ENCODE assay signal across 8 cellular contexts in genomic region chr11:71451596-71452353, GRCh38. TPM values are rescaled to one million over a fixed set of nuclear protein-coding genes. Genes with fewer than 3 reads are reported as not detected.
DNase-seq lines count a peak whose midpoint lies in the region; ATAC-seq and TF ChIP-seq lines count a peak whose summit lies in the region.

No MANE protein-coding gene starts in this region.

- H3K27ac ChIP-seq in heart right ventricle = peak overlapping the region in 9 of 10 donors; percentile 71 to 95 (median 78)

- no peaks in the 10 kb centered on the region for H3K9me3 Mint-ChIP-seq in stimulated activated naive CD8-positive, alpha-beta T cell treated with anti-CD3 and anti-CD28 coated beads, Interleukin-15, Interleukin-2, amounts not matched to agents 100 ng/mL and 50 ng/mL, for 24 hours
- no peaks in the 10 kb centered on the region for H3K9me3 Mint-ChIP-seq in activated CD8-positive, alpha-beta T cell treated with anti-CD3 and anti-CD28 coated beads for 36 hours

- 47 to 49% methylated on average over 14 of the region's 14 CpGs for WGBS in heart right ventricle, 2 donors

- CTCF ChIA-PET in activated CD8-positive, alpha-beta T cell treated with anti-CD3 and anti-CD28 coated beads for 36 hours (lab: Charles Lee) = no interaction called here

- peak overlapping the region; percentile 92 for H3K4me3 Mint-ChIP-seq in stimulated activated naive CD8-positive, alpha-beta T cell treated with anti-CD3 and anti-CD28 coated beads, Interleukin-15, Interleukin-2, amounts not matched to agents 100 ng/mL and 50 ng/mL, for 24 hours
- peak overlapping the region; percentile 91 for H3K4me3 Mint-ChIP-seq in activated CD8-positive, alpha-beta T cell treated with anti-CD3 and anti-CD28 coated beads for 36 hours

- intact Hi-C loops in activated CD8-positive, alpha-beta T cell treated with anti-CD3 and anti-CD28 coated beads for 36 hours (cut with micrococcal nuclease) = no loop called here
- intact Hi-C loops in heart right ventricle (cut with DNase I) = no loop called here

- no peak for TF ChIP-seq CTCF in activated CD8-positive, alpha-beta T cell treated with anti-CD3 and anti-CD28 coated beads for 36 hours (IDR thresholded peaks at IDR 0.05)
- no peak for TF ChIP-seq CTCF in heart right ventricle (IDR thresholded peaks at IDR 0.05)

- peaks cover 0 to under 1% (median 0%) of the 10 kb centered on the region in 11 donors for H3K9me3 ChIP-seq in heart right ventricle

- H3K36me3 ChIP-seq in heart right ventricle = peaks cover 0 to 22% (median 12%) of the 10 kb centered on the region in 9 donors

- peak overlapping the region; percentile 86 for H3K27ac Mint-ChIP-seq in stimulated activated naive CD8-positive, alpha-beta T cell treated with anti-CD3 and anti-CD28 coated beads, Interleukin-15, Interleukin-2, amounts not matched to agents 100 ng/mL and 50 ng/mL, for 24 hours
- peak overlapping the region; percentile 92 for H3K27ac Mint-ChIP-seq in activated CD8-positive, alpha-beta T cell treated with anti-CD3 and anti-CD28 coated beads for 36 hours

- H3K4me1 ChIP-seq in heart right ventricle = peaks cover 4 to 63% (median 34%) of the 10 kb centered on the region in 9 donors

- H3K36me3 Mint-ChIP-seq in stimulated activated naive CD8-positive, alpha-beta T cell treated with anti-CD3 and anti-CD28 coated beads, Interleukin-15, Interleukin-2, amounts not matched to agents 100 ng/mL and 50 ng/mL, for 24 hours (ENCODE audit: low read depth) = peaks cover 24% of the 10 kb centered on the region
- peaks cover 64% of the 10 kb centered on the region for H3K36me3 Mint-ChIP-seq in activated CD8-positive, alpha-beta T cell treated with anti-CD3 and anti-CD28 coated beads for 36 hours (ENCODE audit: low read depth)

- POLR2A ChIA-PET in activated CD8-positive, alpha-beta T cell treated with anti-CD3 and anti-CD28 coated beads for 36 hours (lab: Charles Lee) = interaction anchor here (1.6 kb wide), 1 partner anchor 17 kb away, joined by 3 read pairs; no protein-coding TSS in a partner anchor

- no peaks in the 10 kb centered on the region for H3K27me3 ChIP-seq in heart right ventricle

- peak overlapping the region in 9 of 10 donors; percentile 54 to 97 (median 86) for H3K4me3 ChIP-seq in heart right ventricle

- peaks cover 62% of the 10 kb centered on the region for H3K4me1 Mint-ChIP-seq in stimulated activated naive CD8-positive, alpha-beta T cell treated with anti-CD3 and anti-CD28 coated beads, Interleukin-15, Interleukin-2, amounts not matched to agents 100 ng/mL and 50 ng/mL, for 24 hours (ENCODE audit: low read depth)
- peaks cover 50% of the 10 kb centered on the region for H3K4me1 Mint-ChIP-seq in activated CD8-positive, alpha-beta T cell treated with anti-CD3 and anti-CD28 coated beads for 36 hours (ENCODE audit: low read depth)

- no peak for ATAC-seq in stimulated activated naive CD8-positive, alpha-beta T cell treated with anti-CD3 and anti-CD28 coated beads, Interleukin-15, Interleukin-2, amounts not matched to agents 100 U/mL and 50 U/mL, for 24 hours
- no peak for ATAC-seq in activated CD8-positive, alpha-beta T cell treated with anti-CD3 and anti-CD28 coated beads for 36 hours
- ATAC-seq in heart right ventricle (no peak), HG03432 (IDR thresholded peaks at IDR 0.05; ENCODE audit: unreplicated experiment) (no peak)

- no peaks in the 10 kb centered on the region for H3K27me3 Mint-ChIP-seq in stimulated activated naive CD8-positive, alpha-beta T cell treated with anti-CD3 and anti-CD28 coated beads, Interleukin-15, Interleukin-2, amounts not matched to agents 100 ng/mL and 50 ng/mL, for 24 hours
- no peaks in the 10 kb centered on the region for H3K27me3 Mint-ChIP-seq in activated CD8-positive, alpha-beta T cell treated with anti-CD3 and anti-CD28 coated beads for 36 hours

- DNase-seq in stimulated activated naive CD8-positive, alpha-beta T cell treated with anti-CD3 and anti-CD28 coated beads, Interleukin-15, Interleukin-2, amounts not matched to agents 100 U/mL and 50 U/mL, for 24 hours = no peak
- DNase-seq in activated CD8-positive, alpha-beta T cell treated with anti-CD3 and anti-CD28 coated beads for 36 hours = peak; percentile 28
- DNase-seq in heart right ventricle = no peak
- peak; percentile 36 for DNase-seq in retina
- no peak for DNase-seq in Ammon's horn (ENCODE audit: low spot score)
- DNase-seq in stimulated activated CD4-positive, alpha-beta T cell treated with anti-CD3 and anti-CD28 coated beads, Interleukin-2, amount 100 ng/mL, for 48 hours = no peak

RNA-seq across cellular contexts. Expression of gene NADSYN1, which starts 1.2 kb away (rescaled TPM):
- total RNA-seq in activated CD8-positive, alpha-beta T cell treated with anti-CD3 and anti-CD28 coated beads for 36 hours = 100 to 1,000 TPM; 115 to 117 TPM
- 10 to 100 TPM; 13.4 to 31.4 (median 16.0) TPM for total RNA-seq in heart right ventricle
- 10 to 100 TPM; 25.6 to 32.0 TPM for polyA plus RNA-seq in heart right ventricle

RNA-seq across cellular contexts. Expression of gene DHCR7, which starts 3.6 kb away (rescaled TPM):
- 10 to 100 TPM; 66.4 to 68.9 TPM for total RNA-seq in activated CD8-positive, alpha-beta T cell treated with anti-CD3 and anti-CD28 coated beads for 36 hours
- total RNA-seq in heart right ventricle = 10 to 100 TPM; 24.9 to 49.6 (median 31.0) TPM
- 10 to 100 TPM; 13.5 to 16.0 TPM for polyA plus RNA-seq in heart right ventricle

Comparison
In these comparisons a context has a peak if more than half of its experiments do, and no peak if none do; other contexts are left out.
1. DNase-seq: peak in activated CD8-positive, alpha-beta T cell treated with anti-CD3 and anti-CD28 coated beads for 36 hours (single experiment) and retina (single experiment); none in stimulated activated naive CD8-positive, alpha-beta T cell treated with anti-CD3 and anti-CD28 coated beads, Interleukin-15, Interleukin-2, amounts not matched to agents 100 U/mL and 50 U/mL, for 24 hours (single experiment), heart right ventricle (0 of 2), Ammon's horn (single experiment) and stimulated activated CD4-positive, alpha-beta T cell treated with anti-CD3 and anti-CD28 coated beads, Interleukin-2, amount 100 ng/mL, for 48 hours (0 of 2).